13 cellular contexts compared by ENCODE assay signal in genomic region chrX:108000751-108001150, GRCh38. TPM values are rescaled to one million over a fixed set of nuclear protein-coding genes. Genes with fewer than 3 reads are reported as not detected.
DNase-seq lines count a peak whose midpoint lies in the region; ATAC-seq, FAIRE-seq and TF ChIP-seq lines count a peak whose summit lies in the region.
"Had no signal": no experiment of that assay in that cellular context is flagged by ENCODE, and none has a peak within 500 bp of the region (broad histone marks: within the 10 kb centered on the region; RNA-seq: fewer than 3 reads in every experiment).

No MANE protein-coding gene starts in this region.

- TF ChIP-seq CTCF in keratinocyte (optimal IDR thresholded peaks at IDR 0.05 in 1 of 3, IDR thresholded peaks at IDR 0.05 in 1 of 3, conservative IDR thresholded peaks at IDR 0.05 in 1 of 3; ENCODE audit: extremely low read depth in 1 of 3, insufficient read depth in 2 of 3, low read length in 3 of 3), result no peak

- H3K79me2 ChIP-seq in keratinocyte (ENCODE audit: control insufficient read depth, insufficient read depth, low read length), result no peaks in the 10 kb centered on the region

- H3K36me3 ChIP-seq in keratinocyte (ENCODE audit: control insufficient read depth in 2 of 2, extremely low read depth in 1 of 2, insufficient read depth in 2 of 2, low read length in 2 of 2), result no peaks in the 10 kb centered on the region
- H3K36me3 ChIP-seq: thoracic aorta had no signal

- no peak overlapping the region for H3K9ac ChIP-seq in keratinocyte (ENCODE audit: control insufficient read depth, extremely low read depth, insufficient read depth, low read length)
- H3K9ac ChIP-seq: SK-N-SH had no signal

- peak; percentile 69 for FAIRE-seq in keratinocyte (lab: Jason Lieb, UNC)

- peak overlapping the region; percentile 19 for H3K4me2 ChIP-seq in keratinocyte (ENCODE audit: control insufficient read depth, extremely low read depth, insufficient read depth, low read depth, low read length)
- H3K4me2 ChIP-seq: SK-N-SH had no signal

- H3K9me1 ChIP-seq in keratinocyte (ENCODE audit: control insufficient read depth, extremely low read depth, insufficient read depth, low read length), result no peaks in the 10 kb centered on the region

- DNase-seq in NCI-H2171 (lab: John Stamatoyannopoulos, UW) (peak; percentile 73), keratinocyte (ENCODE audit: low read depth, low spot score) (peak; percentile 23), activated T-cell treated with anti-CD3 and anti-CD28 coated beads for 4 hours (no peak)
- no peak for DNase-seq in activated CD4-positive, alpha-beta T cell treated with anti-CD3 and anti-CD28 coated beads for 48 hours
- DNase-seq: activated T-cell treated with anti-CD3 and anti-CD28 coated beads, Interleukin-2, amount 50 U/mL, for 24 hours; head of caudate nucleus had no signal

- ATAC-seq in GM18909 (IDR thresholded peaks at IDR 0.05; ENCODE audit: poor library complexity, unreplicated experiment), result peak; percentile 25
- peak; percentile 29 for ATAC-seq in HG02885 (IDR thresholded peaks at IDR 0.05; ENCODE audit: poor library complexity, unreplicated experiment)
- ATAC-seq in HG02981 (IDR thresholded peaks at IDR 0.05; ENCODE audit: unreplicated experiment), result no peak
- no peak for ATAC-seq in HG03025 (IDR thresholded peaks at IDR 0.05; ENCODE audit: low FRiP score, unreplicated experiment)

- no peak overlapping the region for H3K4me3 ChIP-seq in keratinocyte (ENCODE audit: control insufficient read depth in 2 of 3, extremely low read depth in 1 of 3, insufficient read depth in 2 of 3, low read depth in 1 of 3, low read length in 3 of 3)
- H3K4me3 ChIP-seq: skin epidermis, thoracic aorta had no signal

- peaks cover 3% of the 10 kb centered on the region for H3K27me3 ChIP-seq in keratinocyte (ENCODE audit: control insufficient read depth, extremely low read depth, insufficient read depth, low read length)

- H2AFZ ChIP-seq in keratinocyte (ENCODE audit: control insufficient read depth, low read length), result no peak overlapping the region

- dilution Hi-C loops in keratinocyte (cut with MboI; ENCODE audit: extremely low pct_ligation_motif_present, low sequenced_read_pairs), result no loop called here

- no peak overlapping the region for H3K27ac ChIP-seq in keratinocyte (ENCODE audit: control insufficient read depth, insufficient read depth, low read length)
- H3K27ac ChIP-seq: thoracic aorta had no signal

- H3K9me3 ChIP-seq in keratinocyte (ENCODE audit: control insufficient read depth, low read depth, low read length), result peaks cover 16% of the 10 kb centered on the region
- H3K9me3 ChIP-seq: SK-N-SH, thoracic aorta had no signal

- H4K20me1 ChIP-seq in keratinocyte (ENCODE audit: control insufficient read depth, extremely low read depth, insufficient read depth, low read length), result no peaks in the 10 kb centered on the region

- peaks cover 7% of the 10 kb centered on the region for H3K4me1 ChIP-seq in keratinocyte (ENCODE audit: control insufficient read depth, extremely low read depth, insufficient read depth, low read length)

RNA-seq across cellular contexts. Expression of gene TEX13B, which starts 18.6 kb away (rescaled TPM):
- not detected in 3 replicates for polyA plus RNA-seq in keratinocyte
- polyA plus RNA-seq in keratinocyte (2011; ENCODE audit: low read depth), result not detected
- not detected in 2 replicates for polyA plus RNA-seq in keratinocyte (2011; cell fraction: cytosol; rRNA removed)
- polyA plus RNA-seq in keratinocyte (2011; cell fraction: nucleus; rRNA removed), result not detected in 2 replicates
- not detected in 2 replicates for polyA plus RNA-seq in keratinocyte (2012; ENCODE audit: low replicate concordance)
- polyA minus RNA-seq in keratinocyte, result not detected in 3 replicates
- not detected for polyA minus RNA-seq in keratinocyte (2011; cell fraction: cytosol; rRNA and poly(A)+ RNA removed)
- polyA minus RNA-seq in keratinocyte (2011; cell fraction: nucleus; rRNA and poly(A)+ RNA removed), result not detected in 2 replicates
- polyA plus RNA-seq: SK-N-SH had no signal

RNA-seq across cellular contexts. Expression of gene VSIG1, which starts 44.1 kb away (rescaled TPM):
- 3.9 to 7.2 TPM (median 5.0 TPM) in 3 replicates for polyA plus RNA-seq in keratinocyte
- polyA plus RNA-seq in keratinocyte (2011; ENCODE audit: low read depth), result 0.46 TPM
- 1.9 and 4.6 TPM in 2 replicates for polyA plus RNA-seq in keratinocyte (2011; cell fraction: cytosol; rRNA removed)
- polyA plus RNA-seq in keratinocyte (2011; cell fraction: nucleus; rRNA removed), result 15.5 and 21.7 TPM in 2 replicates
- polyA plus RNA-seq in keratinocyte (2012; ENCODE audit: low replicate concordance), result 1.1 and 1.3 TPM in 2 replicates
- 3.5 to 9.5 TPM (median 4.8 TPM) in 3 replicates for polyA minus RNA-seq in keratinocyte
- polyA minus RNA-seq in keratinocyte (2011; cell fraction: cytosol; rRNA and poly(A)+ RNA removed), result 2.5 TPM
- polyA minus RNA-seq in keratinocyte (2011; cell fraction: nucleus; rRNA and poly(A)+ RNA removed), result 1.2 and 8.4 TPM in 2 replicates
- polyA plus RNA-seq: SK-N-SH had no signal

Comparison
In these comparisons a context has a peak if more than half of its experiments do, and no peak if none do; other contexts are left out.
1. ATAC-seq: peak in GM18909 (single experiment) and HG02885 (single experiment); none in HG02981 (single experiment) and HG03025 (single experiment).
2. DNase-seq: peak in NCI-H2171 (single experiment) and keratinocyte (single experiment); none in activated CD4-positive, alpha-beta T cell treated with anti-CD3 and anti-CD28 coated beads for 48 hours (single experiment) and activated T-cell treated with anti-CD3 and anti-CD28 coated beads for 4 hours (single experiment).